In genomic region chr10:69803809-69804208, GRCh38 we compare ENCODE assay signal across 1 cellular context.
TF ChIP-seq lines count a peak whose summit lies in the region.

No MANE protein-coding gene starts in this region.

TF ChIP-seq in IMR-90, 13 proteins besides CTCF, POLR2A, EP300 and RAD21 (continued from another document):
- TF ChIP-seq CEBPB (IDR thresholded peaks at IDR 0.05; ENCODE audit: low read depth, low read length) (no peak), NFE2L2 (IDR thresholded peaks at IDR 0.05; ENCODE audit: low read depth, low read length) (no peak), MAFK (IDR thresholded peaks at IDR 0.05; ENCODE audit: low read depth, low read length) (no peak), RCOR1 (IDR thresholded peaks at IDR 0.05; ENCODE audit: insufficient replicate concordance, low read length) (no peak), USF2 (IDR thresholded peaks at IDR 0.05; ENCODE audit: low read depth, low read length) (no peak), ELK1 (IDR thresholded peaks at IDR 0.05; ENCODE audit: borderline replicate concordance, low read depth, low read length) (no peak), MXI1 (IDR thresholded peaks at IDR 0.05; ENCODE audit: borderline replicate concordance, low read depth, low read length) (no peak), RFX5 (IDR thresholded peaks at IDR 0.05; ENCODE audit: low read depth, low read length) (no peak), CHD1 (IDR thresholded peaks at IDR 0.05; ENCODE audit: low read depth, low read length) (no peak)
